19 cellular contexts compared by ENCODE assay signal in the genomic region with DNA sequence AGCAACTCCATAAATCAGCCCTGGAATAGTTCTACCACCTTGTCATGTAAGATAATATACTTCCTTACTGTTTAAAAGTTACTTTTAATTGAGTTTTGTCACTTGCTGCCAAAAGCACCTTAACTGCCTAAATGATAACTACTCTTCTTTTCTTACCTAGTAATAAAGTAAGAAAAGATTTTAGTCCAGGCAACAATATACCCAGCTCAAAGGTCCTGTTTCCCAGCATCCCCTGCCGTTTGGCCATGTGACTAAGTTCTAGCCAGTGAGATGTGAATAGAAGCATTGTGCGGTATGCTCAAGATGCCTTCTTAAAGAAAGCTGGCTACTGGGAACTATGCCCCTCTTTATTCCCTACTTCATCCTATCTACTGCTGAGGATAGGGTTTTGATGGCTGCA.
"Had no signal": no experiment of that assay in that cellular context is flagged by ENCODE, and none has a peak within 500 bp of the region (broad histone marks: within the 10 kb centered on the region; RNA-seq: fewer than 3 reads in every experiment).

No MANE protein-coding gene starts in this region.

- H3K27ac Mint-ChIP-seq: activated CD4-positive, alpha-beta T cell treated with anti-CD3 and anti-CD28 coated beads, Interleukin-2, amount 10 ng/mL, durations not matched to agents 24 days and 14 days; activated CD8-positive, alpha-beta T cell treated with anti-CD3 and anti-CD28 coated beads for 36 hours; activated naive CD8-positive, alpha-beta T cell treated with anti-CD3 and anti-CD28 coated beads for 36 hours; activated T-helper 17 cell treated with anti-CD3 and anti-CD28 coated beads, Interleukin-2, amount 50 U/mL, for 72 hours; effector memory CD8-positive, alpha-beta T cell; stimulated activated naive CD8-positive, alpha-beta T cell treated with anti-CD3 and anti-CD28 coated beads, Interleukin-15, Interleukin-2, amounts not matched to agents 100 ng/mL and 50 ng/mL, for 24 hours; T-helper 2 cell treated with Interferon-gamma antibody and Interleukin-4, amounts not matched to agents 5 μg/mL and 100 μg/mL, for 36 hours had no signal

- DNase-seq: activated CD4-positive, alpha-beta T cell treated with anti-CD3 and anti-CD28 coated beads, Interleukin-2, amount 10 ng/mL, durations not matched to agents 24 days and 14 days; activated CD8-positive, alpha-beta T cell treated with anti-CD3 and anti-CD28 coated beads for 36 hours; activated naive CD4-positive, alpha-beta T cell; activated naive CD8-positive, alpha-beta T cell treated with anti-CD3 and anti-CD28 coated beads for 36 hours; activated T-cell treated with anti-CD3 and anti-CD28 coated beads, Interleukin-2, amount 50 U/mL, for 1 hour; amniotic stem cell; effector memory CD8-positive, alpha-beta T cell; hippocampal formation; midbrain; stimulated activated CD4-positive, alpha-beta T cell treated with anti-CD3 and anti-CD28 coated beads, Interleukin-15, amount 100 ng/mL, for 24 hours; stimulated activated CD4-positive, alpha-beta T cell treated with anti-CD3 and anti-CD28 coated beads, Interleukin-2, amount 100 ng/mL, for 48 hours had no signal

- H3K27ac ChIP-seq: prostate gland, right atrium auricular region, suprapubic skin had no signal

- H3K4me3 ChIP-seq: lung, prostate gland, right atrium auricular region, suprapubic skin had no signal

- H3K9me3 ChIP-seq: prostate gland, right atrium auricular region, suprapubic skin had no signal

- H3K9me3 Mint-ChIP-seq: activated CD4-positive, alpha-beta T cell treated with anti-CD3 and anti-CD28 coated beads, Interleukin-2, amount 10 ng/mL, durations not matched to agents 24 days and 14 days; activated CD8-positive, alpha-beta T cell treated with anti-CD3 and anti-CD28 coated beads for 36 hours; activated naive CD8-positive, alpha-beta T cell treated with anti-CD3 and anti-CD28 coated beads for 36 hours; activated T-helper 17 cell treated with anti-CD3 and anti-CD28 coated beads, Interleukin-2, amount 50 U/mL, for 72 hours; effector memory CD8-positive, alpha-beta T cell; stimulated activated naive CD8-positive, alpha-beta T cell treated with anti-CD3 and anti-CD28 coated beads, Interleukin-15, Interleukin-2, amounts not matched to agents 100 ng/mL and 50 ng/mL, for 24 hours; T-helper 2 cell treated with Interferon-gamma antibody and Interleukin-4, amounts not matched to agents 5 μg/mL and 100 μg/mL, for 36 hours; type B pancreatic cell had no signal

- H3K36me3 Mint-ChIP-seq: activated naive CD8-positive, alpha-beta T cell treated with anti-CD3 and anti-CD28 coated beads for 36 hours had no signal

- ATAC-seq: activated CD8-positive, alpha-beta T cell treated with anti-CD3 and anti-CD28 coated beads for 36 hours; activated T-helper 17 cell treated with anti-CD3 and anti-CD28 coated beads, Interleukin-2, amount 50 U/mL, for 72 hours; effector memory CD8-positive, alpha-beta T cell had no signal

- H3K36me3 ChIP-seq: prostate gland, right atrium auricular region, suprapubic skin had no signal

- H3K27me3 ChIP-seq: right atrium auricular region, suprapubic skin had no signal

- H3K4me3 Mint-ChIP-seq: activated CD4-positive, alpha-beta T cell treated with anti-CD3 and anti-CD28 coated beads, Interleukin-2, amount 10 ng/mL, durations not matched to agents 24 days and 14 days; activated CD8-positive, alpha-beta T cell treated with anti-CD3 and anti-CD28 coated beads for 36 hours; activated naive CD8-positive, alpha-beta T cell treated with anti-CD3 and anti-CD28 coated beads for 36 hours; activated T-helper 17 cell treated with anti-CD3 and anti-CD28 coated beads, Interleukin-2, amount 50 U/mL, for 72 hours; effector memory CD8-positive, alpha-beta T cell; stimulated activated naive CD8-positive, alpha-beta T cell treated with anti-CD3 and anti-CD28 coated beads, Interleukin-15, Interleukin-2, amounts not matched to agents 100 ng/mL and 50 ng/mL, for 24 hours; T-helper 2 cell treated with Interferon-gamma antibody and Interleukin-4, amounts not matched to agents 5 μg/mL and 100 μg/mL, for 36 hours had no signal

- H3K4me1 Mint-ChIP-seq: activated CD4-positive, alpha-beta T cell treated with anti-CD3 and anti-CD28 coated beads, Interleukin-2, amount 10 ng/mL, durations not matched to agents 24 days and 14 days; activated naive CD8-positive, alpha-beta T cell treated with anti-CD3 and anti-CD28 coated beads for 36 hours; activated T-helper 17 cell treated with anti-CD3 and anti-CD28 coated beads, Interleukin-2, amount 50 U/mL, for 72 hours had no signal

- H3K27me3 Mint-ChIP-seq: activated CD4-positive, alpha-beta T cell treated with anti-CD3 and anti-CD28 coated beads, Interleukin-2, amount 10 ng/mL, durations not matched to agents 24 days and 14 days; activated naive CD8-positive, alpha-beta T cell treated with anti-CD3 and anti-CD28 coated beads for 36 hours; stimulated activated naive CD8-positive, alpha-beta T cell treated with anti-CD3 and anti-CD28 coated beads, Interleukin-15, Interleukin-2, amounts not matched to agents 100 ng/mL and 50 ng/mL, for 24 hours; type B pancreatic cell had no signal
